Comparison of ENCODE assay signal across 8 cellular contexts in the genomic region with DNA sequence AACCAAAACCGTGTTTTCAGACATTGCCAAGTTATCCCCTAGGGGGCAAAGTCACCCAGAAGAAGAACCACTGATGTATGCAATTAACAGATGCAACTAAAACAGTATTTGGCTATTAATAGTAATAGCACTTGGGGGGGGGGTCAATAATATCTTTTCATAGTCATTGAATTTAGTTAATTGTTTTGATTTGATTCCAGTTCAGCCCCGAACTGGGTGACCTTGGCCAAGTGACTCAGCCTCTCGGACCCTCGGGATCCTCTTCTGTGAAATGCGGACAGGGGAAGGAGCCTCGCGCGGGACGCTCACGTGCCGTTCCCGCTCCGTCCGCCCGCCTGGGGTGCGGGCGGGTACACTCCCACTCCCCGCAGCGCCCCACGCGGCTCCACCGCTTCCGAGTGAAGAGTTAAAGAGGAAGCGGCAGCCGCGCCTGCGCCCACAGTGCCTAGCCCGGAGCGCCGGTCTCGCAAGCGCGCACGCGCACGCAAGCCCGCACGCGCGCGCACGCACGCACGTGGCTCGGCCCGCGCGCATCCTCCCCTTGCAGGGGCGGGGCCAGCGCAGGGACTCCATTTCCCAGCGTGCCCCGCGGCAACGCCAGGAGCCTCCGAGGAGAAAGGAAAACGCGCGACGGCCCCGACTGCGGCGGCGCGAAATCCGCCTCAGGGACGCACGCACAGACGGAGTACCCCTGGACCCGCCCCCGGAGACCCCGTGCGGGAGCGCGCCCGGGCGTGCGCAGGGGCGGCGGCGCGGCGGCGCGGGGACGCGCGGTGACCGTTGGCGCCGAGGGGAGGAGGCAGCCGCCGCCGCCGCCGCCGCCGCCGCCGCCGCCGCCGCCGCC. TPM values are rescaled to one million over a fixed set of nuclear protein-coding genes. Genes with fewer than 3 reads are reported as not detected.
DNase-seq lines count a peak whose midpoint lies in the region; ATAC-seq, FAIRE-seq and TF ChIP-seq lines count a peak whose summit lies in the region.

A gene (plus strand): TSS at position 769 of the 844 bp plus-strand sequence. CDS start 188 bp downstream, outside the sequence.

- dilution Hi-C loops in endothelial cell of umbilical vein (cut with MboI; ENCODE audit: extremely low pct_ligation_motif_present, low sequenced_read_pairs), result no loop called here

- H3K9ac ChIP-seq in OCI-LY1 (ENCODE audit: low read length), result peak within 1 kb of the TSS; percentile 100
- peak within 1 kb of the TSS; percentile 98 for H3K9ac ChIP-seq in endothelial cell of umbilical vein (replicated peaks; ENCODE audit: extremely low read depth, insufficient read depth, low read length)

- H3K4me1 ChIP-seq in OCI-LY1 (ENCODE audit: insufficient read depth, low read length, severe bottlenecking) (peaks cover 46% of the 10 kb centered on the region), endothelial cell of umbilical vein (ENCODE audit: control insufficient read depth, extremely low read depth, insufficient read depth, low read length) (peaks cover 26% of the 10 kb centered on the region)

- H3K4me3 ChIP-seq in OCI-LY1 (ENCODE audit: low read depth, low read length, poor library complexity, severe bottlenecking) (peak within 1 kb of the TSS; percentile 100), endothelial cell of umbilical vein (replicated peaks in 1 of 3; ENCODE audit: insufficient read depth in 1 of 3, low read depth in 1 of 3, low read length in 3 of 3) (peak within 1 kb of the TSS; percentile 61 to 93 (median 82))

- peak; percentile 66 for TF ChIP-seq CTCF in OCI-LY1 (IDR thresholded peaks at IDR 0.05; ENCODE audit: low read length)
- TF ChIP-seq CTCF in endothelial cell of umbilical vein (IDR thresholded peaks at IDR 0.05; ENCODE audit: extremely low read depth in 1 of 2, insufficient read depth in 1 of 2, low read depth in 1 of 2, low read length in 2 of 2), result peak in 1 of 2 donors; percentile 55

- no peaks in the 10 kb centered on the region for H3K27me3 ChIP-seq in OCI-LY1 (ENCODE audit: insufficient read depth, low read length)
- H3K27me3 ChIP-seq in endothelial cell of umbilical vein (ENCODE audit: control insufficient read depth in 2 of 2, insufficient read depth in 2 of 2, low read length in 2 of 2), result no peaks in the 10 kb centered on the region

- H3K9me3 ChIP-seq in OCI-LY1 (ENCODE audit: low read length) (no peaks in the 10 kb centered on the region), endothelial cell of umbilical vein (replicated peaks; ENCODE audit: control insufficient read depth, insufficient read depth, low read length) (no peaks in the 10 kb centered on the region)

- TF ChIP-seq POLR2A in endothelial cell of umbilical vein (IDR thresholded peaks at IDR 0.05; ENCODE audit: low read depth, low read length), result peak; percentile 81

- POLR2A ChIA-PET in endothelial cell of umbilical vein (lab: Charles Lee), result no interaction called here

- H2AFZ ChIP-seq in OCI-LY1 (ENCODE audit: low read length), result no peak within 1 kb of the TSS
- H2AFZ ChIP-seq in endothelial cell of umbilical vein (ENCODE audit: low read depth, low read length), result peak within 1 kb of the TSS; percentile 71

- CTCF ChIA-PET in endothelial cell of umbilical vein (lab: Charles Lee), result no interaction called here

- H3K27ac ChIP-seq in OCI-LY1 (ENCODE audit: low read depth, low read length, poor library complexity, severe bottlenecking), result peak within 1 kb of the TSS; percentile 72
- peak within 1 kb of the TSS; percentile 92 for H3K27ac ChIP-seq in endothelial cell of umbilical vein (ENCODE audit: insufficient read depth, low read depth, low read length)

- H3K79me2 ChIP-seq in OCI-LY1 (ENCODE audit: insufficient read depth, low read length) (peaks cover 43% of the 10 kb centered on the region), endothelial cell of umbilical vein (ENCODE audit: control insufficient read depth, insufficient read depth, low read length) (peaks cover 45% of the 10 kb centered on the region)

- no peaks in the 10 kb centered on the region for H3F3A ChIP-seq in OCI-LY1 (ENCODE audit: insufficient read depth, low read length)

- H3K36me3 ChIP-seq in OCI-LY1 (ENCODE audit: insufficient read depth, low read length) (peaks cover 36% of the 10 kb centered on the region; the same call in 1 of the 2 replicates), endothelial cell of umbilical vein (ENCODE audit: control insufficient read depth in 2 of 2, extremely low read depth in 1 of 2, insufficient read depth in 2 of 2, low read length in 2 of 2) (no peaks in the 10 kb centered on the region)

- TSS peak; percentile 70 for BruUV-seq in endothelial cell of umbilical vein (replicated peaks; lab: Mats Ljungman, UMichigan)

- intact Hi-C loops in endothelial cell of umbilical vein (cut with micrococcal nuclease), result loop anchor here (1.0 to 10.0 kb wide), 4 partner anchors 24 to 188 kb away; a partner anchor contains a TSS

- DNase-seq in D341Med (ENCODE audit: low spot score), result peak; percentile 97
- peak; percentile 92 for DNase-seq in HuH-7 (ENCODE audit: low spot score)
- peak; percentile 99 for DNase-seq in activated CD8-positive, alpha-beta memory T cell treated with anti-CD3 and anti-CD28 coated beads, Interleukin-2, amount 50 U/mL, for 48 hours
- peak; percentile 99 for DNase-seq in endothelial cell of umbilical vein (ENCODE audit: low read depth, low spot score)
- DNase-seq in middle frontal gyrus (ENCODE audit: extremely low spot score, low spot score), result peak; percentile 96
- peak; percentile 99 for DNase-seq in stimulated activated CD8-positive, alpha-beta memory T cell treated with anti-CD3 and anti-CD28 coated beads, Interleukin-2, amount 100 ng/mL, for 48 hours (ENCODE audit: low read depth in 2 of 2)

- H3K4me2 ChIP-seq in OCI-LY1 (ENCODE audit: low read length) (peak within 1 kb of the TSS; percentile 91), endothelial cell of umbilical vein (ENCODE audit: insufficient read depth, low read length) (peak within 1 kb of the TSS; percentile 77)

- no peaks in the 10 kb centered on the region for H3K9me2 ChIP-seq in OCI-LY1 (ENCODE audit: low read depth, low read length)

- peak; percentile 93 for FAIRE-seq in endothelial cell of umbilical vein (lab: Jason Lieb, UNC)

- H3K9me1 ChIP-seq in endothelial cell of umbilical vein (replicated peaks; ENCODE audit: control insufficient read depth, extremely low read depth, insufficient read depth, low read length), result no peaks in the 10 kb centered on the region

- peak; percentile 67 for ATAC-seq in GM21447 (IDR thresholded peaks at IDR 0.05; ENCODE audit: unreplicated experiment)

- H4K20me1 ChIP-seq in OCI-LY1 (ENCODE audit: insufficient read depth, low read length) (no peaks in the 10 kb centered on the region), endothelial cell of umbilical vein (replicated peaks; ENCODE audit: control insufficient read depth, extremely low read depth, insufficient read depth, low read length) (no peaks in the 10 kb centered on the region)

TF ChIP-seq in endothelial cell of umbilical vein, 7 proteins besides CTCF, POLR2A, EP300 and RAD21:
- TF ChIP-seq MYC (IDR thresholded peaks at IDR 0.05; ENCODE audit: low read depth, low read length), result peak; percentile 52
- no peak for TF ChIP-seq POLR2AphosphoS5 (IDR thresholded peaks at IDR 0.05; ENCODE audit: insufficient read depth, low read depth, low read length)
- TF ChIP-seq, protein P1, sequence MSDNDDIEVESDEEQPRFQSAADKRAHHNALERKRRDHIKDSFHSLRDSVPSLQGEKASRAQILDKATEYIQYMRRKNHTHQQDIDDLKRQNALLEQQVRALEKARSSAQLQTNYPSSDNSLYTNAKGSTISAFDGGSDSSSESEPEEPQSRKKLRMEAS (IDR thresholded peaks at IDR 0.05; ENCODE audit: insufficient read depth, insufficient read length), result peak; percentile 90
TF ChIP-seq in endothelial cell of umbilical vein: peak in this region for 2.

RNA-seq across cellular contexts. Expression of the gene that starts here (rescaled TPM):
- total RNA-seq in endothelial cell of umbilical vein, result 177 and 187 TPM in 2 replicates
- 50.1 and 51.5 TPM in 2 replicates for polyA plus RNA-seq in endothelial cell of umbilical vein
- 56.8 and 65.7 TPM in 2 replicates for polyA plus RNA-seq in endothelial cell of umbilical vein (2011; cell fraction: cytosol; rRNA removed)
- polyA plus RNA-seq in endothelial cell of umbilical vein (2011; cell fraction: nucleus; rRNA removed), result 116 and 136 TPM in 2 replicates
- polyA plus RNA-seq in endothelial cell of umbilical vein (2012), result 91.7 and 104 TPM in 2 replicates
- polyA minus RNA-seq in endothelial cell of umbilical vein, result 49.1 and 54.8 TPM in 2 replicates
- 45.0 TPM for polyA minus RNA-seq in endothelial cell of umbilical vein (2011; cell fraction: cytosol; rRNA and poly(A)+ RNA removed)
- 41.7 and 45.9 TPM in 2 replicates for polyA minus RNA-seq in endothelial cell of umbilical vein (2011; cell fraction: nucleus; rRNA and poly(A)+ RNA removed)

Comparison
In these comparisons a context has a peak if more than half of its experiments do, and no peak if none do; other contexts are left out.
1. Peak in every context shown above with its lines: DNase-seq, ATAC-seq, H3K4me3 ChIP-seq and H3K27ac ChIP-seq.